In genomic region chr11:91820709-91821108, GRCh38 we compare ENCODE assay signal across 10 cellular contexts.
"Had no signal": no experiment of that assay in that cellular context is flagged by ENCODE, and none has a peak within 500 bp of the region (broad histone marks: within the 10 kb centered on the region; RNA-seq: fewer than 3 reads in every experiment).

No MANE protein-coding gene starts in this region.

- H3K27ac Mint-ChIP-seq: H9, HFFc6 had no signal

- H3K27ac ChIP-seq: GM23248 had no signal

- H3K36me3 ChIP-seq: HAP-1 had no signal

- FAIRE-seq: H1, H54 had no signal

- H2AFZ ChIP-seq: GM23248 had no signal

- DNase-seq: GM23248, GOT3, H7, H9, HCEC 1CT, HFFc6 had no signal

- H3K4me3 Mint-ChIP-seq: H9, HFFc6 had no signal

- H3K4me1 ChIP-seq: HAP-1 had no signal

- H3K9me3 ChIP-seq: HAP-1 had no signal

- ATAC-seq: HCT116 had no signal

- H3K9ac ChIP-seq: GM23248 had no signal

- H3K9me3 Mint-ChIP-seq: H9 had no signal

- H3K4me3 ChIP-seq: GM23248, HAP-1 had no signal
